ENCODE assay signal across 10 cellular contexts in genomic region chr5:93578179-93578812, GRCh38. TPM values are rescaled to one million over a fixed set of nuclear protein-coding genes. Genes with fewer than 3 reads are reported as not detected.
A peak's percentile ranks its signal among the peaks of the same experiment; 100 is the strongest.
DNase-seq lines count a peak whose midpoint lies in the region; ATAC-seq and TF ChIP-seq lines count a peak whose summit lies in the region.
"Had no signal": no experiment of that assay in that cellular context is flagged by ENCODE, and none has a peak within 500 bp of the region (broad histone marks: within the 10 kb centered on the region; RNA-seq: fewer than 3 reads in every experiment).

No MANE protein-coding gene starts in this region.

- H2AK5ac ChIP-seq in mesenchymal stem cell (ENCODE audit: low read length, severe bottlenecking) = no peak overlapping the region

- ATAC-seq in activated T-cell treated with anti-CD3 and anti-CD28 coated beads, Interleukin-2, amount 50 U/mL, for 72 hours (replicated peaks in 1 of 2) = no peak
- ATAC-seq in GM18868 (IDR thresholded peaks at IDR 0.05; ENCODE audit: unreplicated experiment) (no peak), HG03175 (IDR thresholded peaks at IDR 0.05; ENCODE audit: unreplicated experiment) (no peak)

- H3K4me3 ChIP-seq in mesenchymal stem cell (ENCODE audit: insufficient read depth in 1 of 2, low read depth in 1 of 2, low read length in 2 of 2) (peak overlapping the region in 1 of 2 experiments; percentile 95), thyroid gland (replicated peaks in 1 of 3) (peak overlapping the region in 1 of 3 donors; percentile 48)

- no peak overlapping the region for H2AFZ ChIP-seq in mesenchymal stem cell (ENCODE audit: low read depth, low read length)

- peak overlapping the region; percentile 99 for H4K8ac ChIP-seq in mesenchymal stem cell (ENCODE audit: low read length)

- H3K23ac ChIP-seq in mesenchymal stem cell (ENCODE audit: low read length in 2 of 2) = peak overlapping the region in 1 of 2 experiments; percentile 86

- H3K27ac ChIP-seq in mesenchymal stem cell (ENCODE audit: low read length, poor library complexity, severe bottlenecking) (no peak overlapping the region), thyroid gland (peak overlapping the region; percentile 57 to 71 (median 61))

- WGBS in mesenchymal stem cell = 57% methylated on average over 19 of the region's 19 CpGs
- WGBS in thyroid gland, 2 donors = 61 to 63% methylated on average over 18 to 19 of the region's 19 CpGs

- peaks cover 13% of the 10 kb centered on the region for H3K4me1 Mint-ChIP-seq in activated T-cell treated with anti-CD3 and anti-CD28 coated beads, Interleukin-2, amount 50 U/mL, for 72 hours (ENCODE audit: low read depth)
- H3K4me1 Mint-ChIP-seq in chondrocyte (ENCODE audit: low read depth) = peaks cover 45% of the 10 kb centered on the region

- H3K4me3 Mint-ChIP-seq in activated T-cell treated with anti-CD3 and anti-CD28 coated beads, Interleukin-2, amount 50 U/mL, for 72 hours = peak overlapping the region; percentile 14 to 52
- H3K4me3 Mint-ChIP-seq in chondrocyte (ENCODE audit: unreplicated experiment) = peak overlapping the region; percentile 56

- H4K91ac ChIP-seq in mesenchymal stem cell (ENCODE audit: low read length) = peak overlapping the region; percentile 76

- peak overlapping the region; percentile 86 to 88 for H3K18ac ChIP-seq in mesenchymal stem cell (ENCODE audit: low read depth in 1 of 2, low read length in 2 of 2)

- H3K36me3 ChIP-seq in mesenchymal stem cell (ENCODE audit: control insufficient read depth in 1 of 2, insufficient read depth in 2 of 2, low read depth in 1 of 2, low read length in 2 of 2) (no peaks in the 10 kb centered on the region), thyroid gland (no peaks in the 10 kb centered on the region)

- peak overlapping the region; percentile 62 to 90 for H3K4ac ChIP-seq in mesenchymal stem cell (ENCODE audit: low read depth in 1 of 2, low read length in 2 of 2)

- H3K27me3 ChIP-seq in mesenchymal stem cell (ENCODE audit: control insufficient read depth in 1 of 2, insufficient read depth in 1 of 2, low read length in 2 of 2) = peaks cover 0 to 17% of the 10 kb centered on the region in 2 experiments
- no peaks in the 10 kb centered on the region for H3K27me3 ChIP-seq in thyroid gland

- intact Hi-C loops in thyroid gland (cut with DNase I) = loop anchor here (10.0 kb wide), 1 partner anchor 493 kb away; no protein-coding TSS in a partner anchor

- H3K27me3 Mint-ChIP-seq in activated T-cell treated with anti-CD3 and anti-CD28 coated beads, Interleukin-2, amount 50 U/mL, for 72 hours (ENCODE audit: low read depth) = peaks cover 67% of the 10 kb centered on the region
- H3K27me3 Mint-ChIP-seq in chondrocyte (ENCODE audit: low read depth) = no peaks in the 10 kb centered on the region

- H3K4me2 ChIP-seq in mesenchymal stem cell (ENCODE audit: low read length, poor library complexity, severe bottlenecking) = no peak overlapping the region

- peaks cover 0 to 2% of the 10 kb centered on the region in 2 donors for H3K36me3 Mint-ChIP-seq in activated T-cell treated with anti-CD3 and anti-CD28 coated beads, Interleukin-2, amount 50 U/mL, for 72 hours (ENCODE audit: insufficient read depth in 2 of 2)
- H3K36me3 Mint-ChIP-seq in chondrocyte (ENCODE audit: low read depth) = no peaks in the 10 kb centered on the region

- H3K14ac ChIP-seq in mesenchymal stem cell (ENCODE audit: low read length in 2 of 2) = peak overlapping the region in 1 of 2 experiments; percentile 74

- H3K4me1 ChIP-seq in mesenchymal stem cell (ENCODE audit: control insufficient read depth, insufficient read depth, low read depth, low read length) (peaks cover 14% of the 10 kb centered on the region), thyroid gland (peaks cover 16 to 18% of the 10 kb centered on the region in 2 donors)

- peaks cover 8% of the 10 kb centered on the region for H3K79me1 ChIP-seq in mesenchymal stem cell (replicated peaks; ENCODE audit: low read length, poor library complexity, severe bottlenecking)

- H3K9me3 Mint-ChIP-seq in activated T-cell treated with anti-CD3 and anti-CD28 coated beads, Interleukin-2, amount 50 U/mL, for 72 hours = no peaks in the 10 kb centered on the region
- H3K9me3 Mint-ChIP-seq in chondrocyte (ENCODE audit: low read depth) = no peaks in the 10 kb centered on the region

- H2BK12ac ChIP-seq in mesenchymal stem cell (ENCODE audit: low read length in 2 of 2) = peak overlapping the region; percentile 1 to 93

- no peak overlapping the region for H2BK5ac ChIP-seq in mesenchymal stem cell (ENCODE audit: low read depth, low read length, poor library complexity, severe bottlenecking)

- no peak for TF ChIP-seq POLR2A in thyroid gland (IDR thresholded peaks at IDR 0.05)

- TF ChIP-seq CTCF in chondrocyte (IDR thresholded peaks at IDR 0.05) (no peak), thyroid gland (IDR thresholded peaks at IDR 0.05) (no peak)

- peak overlapping the region; percentile 93 for H2BK120ac ChIP-seq in mesenchymal stem cell (ENCODE audit: low read depth, low read length)

- H3K9me3 ChIP-seq in mesenchymal stem cell (ENCODE audit: control insufficient read depth, low read length) (no peaks in the 10 kb centered on the region), thyroid gland (no peaks in the 10 kb centered on the region)

- no peak overlapping the region for H2BK15ac ChIP-seq in mesenchymal stem cell (ENCODE audit: low read depth, poor library complexity, severe bottlenecking)

- no peak overlapping the region for H3K27ac Mint-ChIP-seq in activated T-cell treated with anti-CD3 and anti-CD28 coated beads, Interleukin-2, amount 50 U/mL, for 72 hours
- H3K27ac Mint-ChIP-seq in chondrocyte (ENCODE audit: unreplicated experiment) = peak overlapping the region; percentile 89

- no peak overlapping the region for H3K9ac ChIP-seq in mesenchymal stem cell (ENCODE audit: low read length)

- no peak for DNase-seq in activated T-cell treated with anti-CD3 and anti-CD28 coated beads, Interleukin-2, amount 50 U/mL, for 72 hours
- no peak for DNase-seq in activated T-cell treated with anti-CD3 and anti-CD28 coated beads, Interleukin-2, amount 50 U/mL, for 48 hours
- no peak for DNase-seq in chondrocyte (ENCODE audit: low spot score)
- peak; percentile 63 for DNase-seq in mesenchymal stem cell
- no peak for DNase-seq in thyroid gland
- DNase-seq in globus pallidus (ENCODE audit: low spot score) = no peak
- DNase-seq: NCI-H1105 had no signal

RNA-seq across cellular contexts. Expression of gene NR2F1-AS1, which starts 2.7 kb away (rescaled TPM):
- under 1 TPM; 0.41 to 0.93 TPM for total RNA-seq in activated T-cell treated with anti-CD3 and anti-CD28 coated beads, Interleukin-2, amount 50 U/mL, for 72 hours
- total RNA-seq in chondrocyte = 16.2 to 20.0 TPM (median 19.7 TPM) in 3 replicates
- polyA plus RNA-seq in mesenchymal stem cell (2013, experiment 1 of 2) = 49.8 TPM
- polyA plus RNA-seq in mesenchymal stem cell (2013, experiment 2 of 2) = 50.1 TPM
- total RNA-seq in thyroid gland = 10 to 100 TPM in 2 of 4 donors, 1 to 10 TPM in 2; 4.1 to 13.8 (median 10.1) TPM
- total RNA-seq: activated CD8-positive, alpha-beta memory T cell treated with anti-CD3 and anti-CD28 coated beads for 36 hours had no signal

RNA-seq across cellular contexts. Expression of gene NR2F1, which starts 4.7 kb away (rescaled TPM):
- not detected for total RNA-seq in activated T-cell treated with anti-CD3 and anti-CD28 coated beads, Interleukin-2, amount 50 U/mL, for 72 hours
- 28.7 to 41.9 TPM (median 30.8 TPM) in 3 replicates for total RNA-seq in chondrocyte
- 206 TPM for polyA plus RNA-seq in mesenchymal stem cell (2013, experiment 1 of 2)
- 191 TPM for polyA plus RNA-seq in mesenchymal stem cell (2013, experiment 2 of 2)
- 10 to 100 TPM; 25.8 to 43.3 (median 37.5) TPM for total RNA-seq in thyroid gland
- total RNA-seq: activated CD8-positive, alpha-beta memory T cell treated with anti-CD3 and anti-CD28 coated beads for 36 hours had no signal

Comparison
In these comparisons a context has a peak if more than half of its experiments do, and no peak if none do; other contexts are left out.
1. RNA of gene NR2F1, which starts 4.7 kb away (total RNA-seq): 25.8 to 43.3 TPM in thyroid gland and 28.7 to 41.9 TPM in chondrocyte; not detected in activated T-cell treated with anti-CD3 and anti-CD28 coated beads, Interleukin-2, amount 50 U/mL, for 72 hours; every median in the first group is over 10 times any median in the second.